In genomic region chr7:8058322-8058721, GRCh38 we compare ENCODE assay signal across 26 cellular contexts.
DNase-seq lines count a peak whose midpoint lies in the region; ATAC-seq, FAIRE-seq and TF ChIP-seq lines count a peak whose summit lies in the region.
"Had no signal": no experiment of that assay in that cellular context is flagged by ENCODE, and none has a peak within 500 bp of the region (broad histone marks: within the 10 kb centered on the region; RNA-seq: fewer than 3 reads in every experiment).

No MANE protein-coding gene starts in this region.

- H3K27me3 ChIP-seq in esophagus squamous epithelium: no peaks in the 10 kb centered on the region
- H3K27me3 ChIP-seq: BE2C, BLaER1 had no signal

- peaks cover 7% of the 10 kb centered on the region for H3K36me3 Mint-ChIP-seq in T-helper 17 cell (ENCODE audit: low read depth)
- peaks cover 63% of the 10 kb centered on the region for H3K36me3 Mint-ChIP-seq in activated T-helper 17 cell treated with anti-CD3 and anti-CD28 coated beads, Interleukin-2, amount 50 U/mL, for 72 hours (ENCODE audit: low read depth)

- DNase-seq in T-helper 17 cell (no peak), esophagus squamous epithelium (lab: John Stamatoyannopoulos, UW) (no peak)
- DNase-seq in stimulated activated CD4-positive, alpha-beta T cell treated with anti-CD3 and anti-CD28 coated beads, Interleukin-15, amount 100 ng/mL, for 24 hours: no peak
- DNase-seq: 8988T; ACHN; BE2C; C1 segment of cervical spinal cord; CD4-positive, alpha-beta memory T cell; CD4-positive, CD25-positive, alpha-beta regulatory T cell; CD8-positive, alpha-beta memory T cell; COR-L47; DMS 273 treated with DMSO at 0.1 percent for 48 hours; DMS153; DMS53; DMS79; DND-41; EL; GDM1 had no signal

- H3K36me3 ChIP-seq in esophagus squamous epithelium: peaks cover 0 to 43% (median 0%) of the 10 kb centered on the region in 3 donors

- H3K4me3 ChIP-seq in esophagus squamous epithelium: no peak overlapping the region
- H3K4me3 ChIP-seq: BLaER1, GM12878 had no signal

- no peak for ATAC-seq in T-helper 17 cell
- ATAC-seq in activated T-helper 17 cell treated with anti-CD3 and anti-CD28 coated beads, Interleukin-2, amount 50 U/mL, for 72 hours (replicated peaks): no peak
- ATAC-seq: GM12878 had no signal

- H3K27me3 Mint-ChIP-seq in T-helper 17 cell: no peaks in the 10 kb centered on the region
- H3K27me3 Mint-ChIP-seq in activated T-helper 17 cell treated with anti-CD3 and anti-CD28 coated beads, Interleukin-2, amount 50 U/mL, for 72 hours: no peaks in the 10 kb centered on the region
- H3K27me3 Mint-ChIP-seq: CD4-positive, alpha-beta memory T cell; CD4-positive, CD25-positive, alpha-beta regulatory T cell; CD8-positive, alpha-beta memory T cell had no signal

- no peaks in the 10 kb centered on the region for H3K9me3 Mint-ChIP-seq in activated T-helper 17 cell treated with anti-CD3 and anti-CD28 coated beads, Interleukin-2, amount 50 U/mL, for 72 hours

- no peak for TF ChIP-seq POLR2A in esophagus squamous epithelium (IDR thresholded peaks at IDR 0.05)

- intact Hi-C loops in esophagus squamous epithelium (cut with DNase I): no loop called here

- TF ChIP-seq CTCF in esophagus squamous epithelium (IDR thresholded peaks at IDR 0.05): no peak

- peak; percentile 73 for FAIRE-seq in islet of Langerhans (lab: Jason Lieb, UNC)
- FAIRE-seq: A204.1, GM12878, GM12892, GM18507 had no signal

- H3K27ac ChIP-seq in esophagus squamous epithelium: no peak overlapping the region
- H3K27ac ChIP-seq: BLaER1 had no signal

- peak overlapping the region; percentile 62 for H3K27ac Mint-ChIP-seq in T-helper 17 cell
- peak overlapping the region; percentile 7 for H3K27ac Mint-ChIP-seq in activated T-helper 17 cell treated with anti-CD3 and anti-CD28 coated beads, Interleukin-2, amount 50 U/mL, for 72 hours
- H3K27ac Mint-ChIP-seq: CD14-positive monocyte had no signal

- peaks cover 7% of the 10 kb centered on the region for H3K4me1 Mint-ChIP-seq in T-helper 17 cell
- no peaks in the 10 kb centered on the region for H3K4me1 Mint-ChIP-seq in activated T-helper 17 cell treated with anti-CD3 and anti-CD28 coated beads, Interleukin-2, amount 50 U/mL, for 72 hours

- no peaks in the 10 kb centered on the region for H3K4me1 ChIP-seq in esophagus squamous epithelium
- H3K4me1 ChIP-seq: BLaER1 had no signal

- no peak overlapping the region for H3K4me3 Mint-ChIP-seq in T-helper 17 cell
- no peak overlapping the region for H3K4me3 Mint-ChIP-seq in activated T-helper 17 cell treated with anti-CD3 and anti-CD28 coated beads, Interleukin-2, amount 50 U/mL, for 72 hours
- H3K4me3 Mint-ChIP-seq: CD14-positive monocyte; CD4-positive, alpha-beta memory T cell; CD4-positive, CD25-positive, alpha-beta regulatory T cell had no signal

- H3K9me3 ChIP-seq in T-helper 17 cell (ENCODE audit: control insufficient read depth, low read length, poor library complexity, severe bottlenecking): no peaks in the 10 kb centered on the region
- no peaks in the 10 kb centered on the region for H3K9me3 ChIP-seq in esophagus squamous epithelium
- H3K9me3 ChIP-seq: BE2C had no signal
